ENCODE assay signal across 2 cellular contexts in the genomic region with DNA sequence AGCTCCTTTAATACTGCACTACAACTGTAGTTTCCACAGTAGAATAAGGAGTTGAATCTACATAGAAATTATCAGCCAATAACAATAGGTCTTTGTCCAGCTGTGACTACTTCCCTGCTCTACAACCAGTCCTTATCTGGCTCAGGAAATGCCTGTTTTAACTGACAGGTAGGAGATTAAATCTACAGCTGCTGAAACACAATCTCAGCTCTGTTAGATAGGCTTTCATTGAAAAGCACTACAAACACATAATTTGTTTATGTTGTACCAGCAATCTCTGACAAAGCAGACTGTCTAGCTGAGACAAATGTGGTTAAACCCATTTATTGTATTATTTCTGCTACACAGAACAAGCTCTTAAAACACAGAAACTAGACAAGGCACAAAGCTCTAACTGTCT.
TF ChIP-seq lines count a peak whose summit lies in the region.

No MANE protein-coding gene starts in this region.

TF ChIP-seq in HEK293, 187 proteins besides CTCF, POLR2A, EP300 and RAD21 (continued from another document and continues in another):
- TF ChIP-seq, protein P1, sequence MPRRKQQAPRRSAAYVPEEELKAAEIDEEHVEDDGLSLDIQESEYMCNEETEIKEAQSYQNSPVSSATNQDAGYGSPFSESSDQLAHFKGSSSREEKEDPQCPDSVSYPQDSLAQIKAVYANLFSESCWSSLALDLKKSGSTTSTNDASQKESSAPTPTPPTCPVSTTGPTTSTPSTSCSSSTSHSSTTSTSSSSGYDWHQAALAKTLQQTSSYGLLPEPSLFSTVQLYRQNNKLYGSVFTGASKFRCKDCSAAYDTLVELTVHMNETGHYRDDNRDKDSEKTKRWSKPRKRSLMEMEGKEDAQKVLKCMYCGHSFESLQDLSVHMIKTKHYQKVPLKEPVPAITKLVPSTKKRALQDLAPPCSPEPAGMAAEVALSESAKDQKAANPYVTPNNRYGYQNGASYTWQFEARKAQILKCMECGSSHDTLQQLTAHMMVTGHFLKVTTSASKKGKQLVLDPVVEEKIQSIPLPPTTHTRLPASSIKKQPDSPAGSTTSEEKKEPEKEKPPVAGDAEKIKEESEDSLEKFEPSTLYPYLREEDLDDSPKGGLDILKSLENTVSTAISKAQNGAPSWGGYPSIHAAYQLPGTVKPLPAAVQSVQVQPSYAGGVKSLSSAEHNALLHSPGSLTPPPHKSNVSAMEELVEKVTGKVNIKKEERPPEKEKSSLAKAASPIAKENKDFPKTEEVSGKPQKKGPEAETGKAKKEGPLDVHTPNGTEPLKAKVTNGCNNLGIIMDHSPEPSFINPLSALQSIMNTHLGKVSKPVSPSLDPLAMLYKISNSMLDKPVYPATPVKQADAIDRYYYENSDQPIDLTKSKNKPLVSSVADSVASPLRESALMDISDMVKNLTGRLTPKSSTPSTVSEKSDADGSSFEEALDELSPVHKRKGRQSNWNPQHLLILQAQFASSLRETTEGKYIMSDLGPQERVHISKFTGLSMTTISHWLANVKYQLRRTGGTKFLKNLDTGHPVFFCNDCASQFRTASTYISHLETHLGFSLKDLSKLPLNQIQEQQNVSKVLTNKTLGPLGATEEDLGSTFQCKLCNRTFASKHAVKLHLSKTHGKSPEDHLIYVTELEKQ (tag by site-specific recombination; IDR thresholded peaks at IDR 0.05; ENCODE audit: borderline replicate concordance) = no peak
- no peak for TF ChIP-seq ZFP41 (tag by site-specific recombination; IDR thresholded peaks at IDR 0.05; ENCODE audit: borderline replicate concordance)
- 0 out of 2 replicates have a peak, but pooled peaks have one; percentile 23 for TF ChIP-seq ZNF335 (tag by site-specific recombination; conservative IDR thresholded peaks at IDR 0.05)
- TF ChIP-seq, protein P2, sequence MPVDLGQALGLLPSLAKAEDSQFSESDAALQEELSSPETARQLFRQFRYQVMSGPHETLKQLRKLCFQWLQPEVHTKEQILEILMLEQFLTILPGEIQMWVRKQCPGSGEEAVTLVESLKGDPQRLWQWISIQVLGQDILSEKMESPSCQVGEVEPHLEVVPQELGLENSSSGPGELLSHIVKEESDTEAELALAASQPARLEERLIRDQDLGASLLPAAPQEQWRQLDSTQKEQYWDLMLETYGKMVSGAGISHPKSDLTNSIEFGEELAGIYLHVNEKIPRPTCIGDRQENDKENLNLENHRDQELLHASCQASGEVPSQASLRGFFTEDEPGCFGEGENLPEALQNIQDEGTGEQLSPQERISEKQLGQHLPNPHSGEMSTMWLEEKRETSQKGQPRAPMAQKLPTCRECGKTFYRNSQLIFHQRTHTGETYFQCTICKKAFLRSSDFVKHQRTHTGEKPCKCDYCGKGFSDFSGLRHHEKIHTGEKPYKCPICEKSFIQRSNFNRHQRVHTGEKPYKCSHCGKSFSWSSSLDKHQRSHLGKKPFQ (tag by site-specific recombination; IDR thresholded peaks at IDR 0.05) = no peak
- peak; percentile 51; the same call in 1 of the 2 replicates for TF ChIP-seq OSR2 (tag by site-specific recombination; IDR thresholded peaks at IDR 0.05)
- TF ChIP-seq OVOL3 (tag by site-specific recombination; IDR thresholded peaks at IDR 0.05) = peak; percentile 55; the same call in 1 of the 2 replicates
- TF ChIP-seq ZEB2 (tag by site-specific recombination; IDR thresholded peaks at IDR 0.05) = no peak
- no peak for TF ChIP-seq ZFHX2 (tag by site-specific recombination; conservative IDR thresholded peaks at IDR 0.05)
- TF ChIP-seq GFI1B (tag by site-specific recombination; IDR thresholded peaks at IDR 0.05) = peak; percentile 65
- no peak for TF ChIP-seq ZNF792 (tag by site-specific recombination; IDR thresholded peaks at IDR 0.05)
- no peak for TF ChIP-seq ZNF133 (tag by site-specific recombination; IDR thresholded peaks at IDR 0.05)
- TF ChIP-seq, protein P3, sequence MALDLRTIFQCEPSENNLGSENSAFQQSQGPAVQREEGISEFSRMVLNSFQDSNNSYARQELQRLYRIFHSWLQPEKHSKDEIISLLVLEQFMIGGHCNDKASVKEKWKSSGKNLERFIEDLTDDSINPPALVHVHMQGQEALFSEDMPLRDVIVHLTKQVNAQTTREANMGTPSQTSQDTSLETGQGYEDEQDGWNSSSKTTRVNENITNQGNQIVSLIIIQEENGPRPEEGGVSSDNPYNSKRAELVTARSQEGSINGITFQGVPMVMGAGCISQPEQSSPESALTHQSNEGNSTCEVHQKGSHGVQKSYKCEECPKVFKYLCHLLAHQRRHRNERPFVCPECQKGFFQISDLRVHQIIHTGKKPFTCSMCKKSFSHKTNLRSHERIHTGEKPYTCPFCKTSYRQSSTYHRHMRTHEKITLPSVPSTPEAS (tag by site-specific recombination; IDR thresholded peaks at IDR 0.05) = no peak
- no peak for TF ChIP-seq ZNF664 (tag by site-specific recombination; IDR thresholded peaks at IDR 0.05)
- TF ChIP-seq ZNF560 (tag by site-specific recombination; IDR thresholded peaks at IDR 0.05; ENCODE audit: borderline replicate concordance) = no peak
- TF ChIP-seq ZNF302 (tag by site-specific recombination; IDR thresholded peaks at IDR 0.05; ENCODE audit: low read depth) = no peak
- TF ChIP-seq ZNF596 (tag by site-specific recombination; IDR thresholded peaks at IDR 0.05) = no peak
- no peak for TF ChIP-seq ZNF629 (tag by site-specific recombination; IDR thresholded peaks at IDR 0.05)
- TF ChIP-seq ZBTB20 (tag by site-specific recombination; IDR thresholded peaks at IDR 0.05) = no peak
- TF ChIP-seq ZNF341 (tag by site-specific recombination; IDR thresholded peaks at IDR 0.05; ENCODE audit: low read depth) = no peak
- no peak for TF ChIP-seq ZNF266 (tag by site-specific recombination; IDR thresholded peaks at IDR 0.05; ENCODE audit: low read depth)
- TF ChIP-seq ZNF768 (tag by site-specific recombination; IDR thresholded peaks at IDR 0.05) = no peak
- TF ChIP-seq FEZF1 (tag by site-specific recombination; IDR thresholded peaks at IDR 0.05) = peak; percentile 68
- no peak for TF ChIP-seq ZNF530 (tag by site-specific recombination; IDR thresholded peaks at IDR 0.05; ENCODE audit: low read depth)
- TF ChIP-seq REPIN1 (tag by site-specific recombination; IDR thresholded peaks at IDR 0.05; ENCODE audit: low read depth) = no peak
- no peak for TF ChIP-seq ZNF501 (tag by site-specific recombination; IDR thresholded peaks at IDR 0.05)
- TF ChIP-seq ZFP69B (tag by site-specific recombination; IDR thresholded peaks at IDR 0.05) = no peak
- no peak for TF ChIP-seq ZNF548 (tag by site-specific recombination; IDR thresholded peaks at IDR 0.05)
- TF ChIP-seq ZNF211 (tag by site-specific recombination; IDR thresholded peaks at IDR 0.05; ENCODE audit: low read depth) = no peak
- no peak for TF ChIP-seq ZNF292 (tag by site-specific recombination; IDR thresholded peaks at IDR 0.05; ENCODE audit: borderline replicate concordance, low read depth)
- TF ChIP-seq MZF1 (tag by site-specific recombination; IDR thresholded peaks at IDR 0.05; ENCODE audit: borderline replicate concordance) = no peak
- no peak for TF ChIP-seq ZNF529 (tag by site-specific recombination; IDR thresholded peaks at IDR 0.05; ENCODE audit: insufficient replicate concordance)
- peak; percentile 63 for TF ChIP-seq ZXDB (tag by site-specific recombination; IDR thresholded peaks at IDR 0.05)
- TF ChIP-seq ZNF623 (tag by site-specific recombination; IDR thresholded peaks at IDR 0.05) = no peak
- no peak for TF ChIP-seq ZNF311 (tag by site-specific recombination; IDR thresholded peaks at IDR 0.05; ENCODE audit: borderline replicate concordance)

TF ChIP-seq in SK-N-SH, 30 proteins besides CTCF, POLR2A, EP300 and RAD21 (continued from another document):
- TF ChIP-seq, protein P4, sequence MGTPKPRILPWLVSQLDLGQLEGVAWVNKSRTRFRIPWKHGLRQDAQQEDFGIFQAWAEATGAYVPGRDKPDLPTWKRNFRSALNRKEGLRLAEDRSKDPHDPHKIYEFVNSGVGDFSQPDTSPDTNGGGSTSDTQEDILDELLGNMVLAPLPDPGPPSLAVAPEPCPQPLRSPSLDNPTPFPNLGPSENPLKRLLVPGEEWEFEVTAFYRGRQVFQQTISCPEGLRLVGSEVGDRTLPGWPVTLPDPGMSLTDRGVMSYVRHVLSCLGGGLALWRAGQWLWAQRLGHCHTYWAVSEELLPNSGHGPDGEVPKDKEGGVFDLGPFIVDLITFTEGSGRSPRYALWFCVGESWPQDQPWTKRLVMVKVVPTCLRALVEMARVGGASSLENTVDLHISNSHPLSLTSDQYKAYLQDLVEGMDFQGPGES (IDR thresholded peaks at IDR 0.05; ENCODE audit: low read depth, low read length) = no peak
- TF ChIP-seq RCOR1 (IDR thresholded peaks at IDR 0.05; ENCODE audit: low read length) = peak; percentile 73; the same call in 1 of the 2 replicates
TF ChIP-seq in SK-N-SH: peak in this region for 5.
